1 cellular context compared by ENCODE assay signal in the genomic region with DNA sequence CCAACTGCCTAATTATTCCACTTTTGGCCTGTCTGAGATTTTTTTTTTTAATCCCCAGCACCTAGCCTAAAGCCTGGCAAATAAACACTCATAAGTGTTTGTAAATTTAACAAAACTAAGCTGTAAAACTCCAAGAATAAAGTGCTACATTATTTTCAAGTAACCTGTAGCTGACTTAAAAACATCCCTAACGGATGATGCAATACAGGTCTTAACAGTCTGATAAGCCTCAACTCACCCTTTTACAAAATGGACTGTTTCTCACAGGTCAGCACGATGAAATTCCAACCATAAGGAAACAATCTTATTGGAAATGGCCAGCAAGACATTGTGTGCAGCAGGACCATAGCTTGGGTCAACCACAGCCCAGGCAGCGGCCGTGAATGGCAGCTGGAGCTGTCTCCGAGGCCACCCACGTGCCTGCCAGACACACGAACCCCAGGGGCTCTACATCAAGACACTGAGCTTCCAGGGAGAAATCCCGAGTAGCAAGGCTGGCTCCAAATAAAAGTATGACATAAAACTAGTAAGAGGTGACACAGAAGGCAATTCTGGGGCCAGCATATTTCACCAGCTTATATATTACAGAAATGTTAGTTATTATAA.
TF ChIP-seq lines count a peak whose summit lies in the region.

No MANE protein-coding gene starts in this region.

TF ChIP-seq in WTC11, 78 proteins besides CTCF, POLR2A, EP300 and RAD21:
- TF ChIP-seq CDX4 (CRISPR knock-in tag; IDR thresholded peaks at IDR 0.05; ENCODE audit: borderline replicate concordance) (no peak), ZNF512 (CRISPR knock-in tag; IDR thresholded peaks at IDR 0.05; ENCODE audit: borderline replicate concordance) (no peak), SOX15 (CRISPR knock-in tag; IDR thresholded peaks at IDR 0.05) (no peak), ATF3 (CRISPR knock-in tag; conservative IDR thresholded peaks at IDR 0.05) (no peak), ATF2 (CRISPR knock-in tag; IDR thresholded peaks at IDR 0.05; ENCODE audit: borderline replicate concordance, low read depth) (no peak), RELA (CRISPR knock-in tag; IDR thresholded peaks at IDR 0.05; ENCODE audit: borderline replicate concordance) (no peak)
- TF ChIP-seq, protein P1, sequence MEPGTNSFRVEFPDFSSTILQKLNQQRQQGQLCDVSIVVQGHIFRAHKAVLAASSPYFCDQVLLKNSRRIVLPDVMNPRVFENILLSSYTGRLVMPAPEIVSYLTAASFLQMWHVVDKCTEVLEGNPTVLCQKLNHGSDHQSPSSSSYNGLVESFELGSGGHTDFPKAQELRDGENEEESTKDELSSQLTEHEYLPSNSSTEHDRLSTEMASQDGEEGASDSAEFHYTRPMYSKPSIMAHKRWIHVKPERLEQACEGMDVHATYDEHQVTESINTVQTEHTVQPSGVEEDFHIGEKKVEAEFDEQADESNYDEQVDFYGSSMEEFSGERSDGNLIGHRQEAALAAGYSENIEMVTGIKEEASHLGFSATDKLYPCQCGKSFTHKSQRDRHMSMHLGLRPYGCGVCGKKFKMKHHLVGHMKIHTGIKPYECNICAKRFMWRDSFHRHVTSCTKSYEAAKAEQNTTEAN (CRISPR knock-in tag; IDR thresholded peaks at IDR 0.05): no peak
- TF ChIP-seq, protein P2, sequence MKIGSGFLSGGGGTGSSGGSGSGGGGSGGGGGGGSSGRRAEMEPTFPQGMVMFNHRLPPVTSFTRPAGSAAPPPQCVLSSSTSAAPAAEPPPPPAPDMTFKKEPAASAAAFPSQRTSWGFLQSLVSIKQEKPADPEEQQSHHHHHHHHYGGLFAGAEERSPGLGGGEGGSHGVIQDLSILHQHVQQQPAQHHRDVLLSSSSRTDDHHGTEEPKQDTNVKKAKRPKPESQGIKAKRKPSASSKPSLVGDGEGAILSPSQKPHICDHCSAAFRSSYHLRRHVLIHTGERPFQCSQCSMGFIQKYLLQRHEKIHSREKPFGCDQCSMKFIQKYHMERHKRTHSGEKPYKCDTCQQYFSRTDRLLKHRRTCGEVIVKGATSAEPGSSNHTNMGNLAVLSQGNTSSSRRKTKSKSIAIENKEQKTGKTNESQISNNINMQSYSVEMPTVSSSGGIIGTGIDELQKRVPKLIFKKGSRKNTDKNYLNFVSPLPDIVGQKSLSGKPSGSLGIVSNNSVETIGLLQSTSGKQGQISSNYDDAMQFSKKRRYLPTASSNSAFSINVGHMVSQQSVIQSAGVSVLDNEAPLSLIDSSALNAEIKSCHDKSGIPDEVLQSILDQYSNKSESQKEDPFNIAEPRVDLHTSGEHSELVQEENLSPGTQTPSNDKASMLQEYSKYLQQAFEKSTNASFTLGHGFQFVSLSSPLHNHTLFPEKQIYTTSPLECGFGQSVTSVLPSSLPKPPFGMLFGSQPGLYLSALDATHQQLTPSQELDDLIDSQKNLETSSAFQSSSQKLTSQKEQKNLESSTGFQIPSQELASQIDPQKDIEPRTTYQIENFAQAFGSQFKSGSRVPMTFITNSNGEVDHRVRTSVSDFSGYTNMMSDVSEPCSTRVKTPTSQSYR (CRISPR knock-in tag; IDR thresholded peaks at IDR 0.05): no peak
